ENCODE assay signal across 8 cellular contexts in the genomic region with DNA sequence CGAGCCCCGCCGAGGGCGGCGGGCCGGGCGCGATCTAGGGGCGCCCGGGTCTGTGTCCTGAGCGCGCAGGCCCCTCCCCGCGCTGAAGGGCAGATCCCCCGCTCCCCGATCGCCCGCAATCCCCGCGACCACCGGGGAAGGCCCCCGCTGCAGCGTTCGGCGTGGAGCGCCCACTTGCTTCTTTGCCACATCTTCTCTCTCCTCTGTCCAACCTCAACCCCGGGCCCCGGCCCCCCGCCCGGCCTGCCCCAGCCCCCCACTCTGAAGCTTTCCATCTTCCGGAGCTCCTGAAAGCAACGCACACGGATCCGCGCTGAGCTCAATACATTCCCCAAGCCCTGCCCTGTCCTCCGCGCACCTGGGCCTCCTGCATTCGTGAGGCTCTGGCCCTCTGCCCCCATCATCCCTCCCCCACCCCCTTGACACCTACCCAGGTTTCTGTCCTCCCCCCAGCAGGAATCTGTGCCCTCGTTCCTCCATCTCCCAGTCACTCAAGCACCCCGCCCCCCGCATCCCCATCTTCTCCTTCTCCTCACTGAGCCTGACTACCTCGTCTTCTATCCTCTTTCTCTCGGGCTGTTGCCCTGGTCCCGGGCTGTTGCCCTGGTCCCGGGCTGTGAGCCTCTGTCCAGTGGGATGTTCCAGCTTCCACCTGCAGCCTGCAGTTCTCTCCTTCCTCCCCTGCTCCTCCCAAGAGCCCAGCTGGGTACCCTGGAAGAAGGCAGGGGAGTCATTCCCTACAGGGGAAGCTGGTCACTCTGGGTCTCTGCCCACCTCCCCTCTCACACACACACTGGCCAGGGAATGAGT. TPM values are rescaled to one million over a fixed set of nuclear protein-coding genes. Genes with fewer than 3 reads are reported as not detected.
A peak's percentile ranks its signal among the peaks of the same experiment; 100 is the strongest.
DNase-seq lines count a peak whose midpoint lies in the region; ATAC-seq and TF ChIP-seq lines count a peak whose summit lies in the region.

No MANE protein-coding gene starts in this region.

- intact Hi-C loops in naive thymus-derived CD4-positive, alpha-beta T cell (cut with micrococcal nuclease), result loop anchor here in 1 of 2 donors (5.0 kb wide), 1 partner anchor 40 kb away; no protein-coding TSS in a partner anchor

- H3K9me3 ChIP-seq in AG04450 (ENCODE audit: control insufficient read depth, insufficient read depth, low read length), result no peaks in the 10 kb centered on the region
- H3K9me3 ChIP-seq in HUES6 (ENCODE audit: control insufficient read depth, insufficient read depth, low read depth, low read length), result no peaks in the 10 kb centered on the region
- no peaks in the 10 kb centered on the region for H3K9me3 ChIP-seq in naive thymus-derived CD4-positive, alpha-beta T cell (ENCODE audit: control insufficient read depth in 2 of 3, low read length in 3 of 3)

- ATAC-seq in central memory CD8-positive, alpha-beta T cell (replicated peaks; ENCODE audit: extremely low read depth, poor library complexity, severe bottlenecking), result no peak
- ATAC-seq in naive thymus-derived CD4-positive, alpha-beta T cell, result no peak
- no peak for ATAC-seq in HG03354 (IDR thresholded peaks at IDR 0.05; ENCODE audit: poor library complexity, severe bottlenecking, unreplicated experiment)

- H3K4me1 Mint-ChIP-seq in central memory CD8-positive, alpha-beta T cell, result peaks cover 19% of the 10 kb centered on the region
- peaks cover 7 to 15% (median 13%) of the 10 kb centered on the region in 7 donors for H3K4me1 Mint-ChIP-seq in naive thymus-derived CD4-positive, alpha-beta T cell

- TF ChIP-seq CTCF in AG04450 (IDR thresholded peaks at IDR 0.05; ENCODE audit: low read depth, low read length), result no peak

- no peaks in the 10 kb centered on the region for H3K36me3 ChIP-seq in HUES6 (ENCODE audit: control insufficient read depth, insufficient read depth, low read length)
- H3K36me3 ChIP-seq in naive thymus-derived CD4-positive, alpha-beta T cell (ENCODE audit: control insufficient read depth in 2 of 3, insufficient read depth in 3 of 3, low read length in 3 of 3), result no peaks in the 10 kb centered on the region

- no peaks in the 10 kb centered on the region for H3K9me3 Mint-ChIP-seq in central memory CD8-positive, alpha-beta T cell
- no peaks in the 10 kb centered on the region for H3K9me3 Mint-ChIP-seq in naive thymus-derived CD4-positive, alpha-beta T cell

- H3K36me3 Mint-ChIP-seq in central memory CD8-positive, alpha-beta T cell (ENCODE audit: insufficient read depth), result peaks cover 2% of the 10 kb centered on the region
- H3K36me3 Mint-ChIP-seq in naive thymus-derived CD4-positive, alpha-beta T cell, result no peaks in the 10 kb centered on the region

- POLR2A ChIA-PET in AG04450 (lab: Yijun Ruan, JAX), result interaction anchor here (1.0 to 1.9 kb wide), 2 partner anchors 11 to 56 kb away, joined by 3 to 8 read pairs; partner anchors contain the start of gene GMPPA
- POLR2A ChIA-PET in naive thymus-derived CD4-positive, alpha-beta T cell (lab: Charles Lee), result no interaction called here

- H3K27me3 ChIP-seq in AG04450 (ENCODE audit: control insufficient read depth, insufficient read depth, low read length) (no peaks in the 10 kb centered on the region), HUES6 (ENCODE audit: control insufficient read depth, insufficient read depth, low read length) (peaks cover 48% of the 10 kb centered on the region)
- H3K27me3 ChIP-seq in naive thymus-derived CD4-positive, alpha-beta T cell (ENCODE audit: control insufficient read depth in 2 of 2, insufficient read depth in 2 of 2, low read length in 2 of 2), result peaks cover 0 to 2% of the 10 kb centered on the region in 2 donors

- H3K4me3 ChIP-seq in AG04450 (ENCODE audit: low read depth, low read length) (peak overlapping the region; percentile 65), HUES6 (ENCODE audit: low read depth, low read length) (peak overlapping the region; percentile 54)
- no peak overlapping the region for H3K4me3 ChIP-seq in naive thymus-derived CD4-positive, alpha-beta T cell (ENCODE audit: low read length)

- H3K27ac Mint-ChIP-seq in central memory CD8-positive, alpha-beta T cell (ENCODE audit: low read depth), result no peak overlapping the region
- H3K27ac Mint-ChIP-seq in naive thymus-derived CD4-positive, alpha-beta T cell, result peak overlapping the region in 3 of 9 donors; percentile 14 to 84 (median 53)

- H3K4me1 ChIP-seq in HUES6 (ENCODE audit: control insufficient read depth, insufficient read depth, low read length), result peaks cover 17% of the 10 kb centered on the region
- H3K4me1 ChIP-seq in naive thymus-derived CD4-positive, alpha-beta T cell (ENCODE audit: control insufficient read depth in 2 of 2, insufficient read depth in 2 of 2, low read length in 2 of 2), result peaks cover 2 to 9% of the 10 kb centered on the region in 2 donors

- DNase-seq in AG04450 (ENCODE audit: low read depth, low spot score) (no peak), mucosa of gallbladder (ENCODE audit: low spot score) (no peak)
- no peak for DNase-seq in central memory CD8-positive, alpha-beta T cell (ENCODE audit: low spot score in 2 of 2)
- DNase-seq in naive thymus-derived CD4-positive, alpha-beta T cell, result no peak
- DNase-seq in stimulated activated CD4-positive, alpha-beta T cell treated with anti-CD3 and anti-CD28 coated beads, Interleukin-2, amount 100 ng/mL, for 24 hours, result no peak
- no peak for DNase-seq in activated CD8-positive, alpha-beta memory T cell treated with anti-CD3 and anti-CD28 coated beads for 24 hours

- H3K4me3 Mint-ChIP-seq in central memory CD8-positive, alpha-beta T cell, result peak overlapping the region; percentile 82
- peak overlapping the region; percentile 65 to 92 (median 82) for H3K4me3 Mint-ChIP-seq in naive thymus-derived CD4-positive, alpha-beta T cell

- no peak overlapping the region for H3K9ac ChIP-seq in HUES6 (ENCODE audit: low read length)

- CTCF ChIA-PET in AG04450 (lab: Charles Lee), result interaction anchor here (1.0 to 3.9 kb wide), 2 partner anchors 9 to 16 kb away, joined by 4 to 18 read pairs; no protein-coding TSS in a partner anchor
- CTCF ChIA-PET in naive thymus-derived CD4-positive, alpha-beta T cell (lab: Charles Lee), result interaction anchor here (0.6 to 1.5 kb wide), 2 partner anchors 15 to 19 kb away, joined by 3 to 4 read pairs; no protein-coding TSS in a partner anchor

- H3K27me3 Mint-ChIP-seq in central memory CD8-positive, alpha-beta T cell, result peaks cover 53% of the 10 kb centered on the region
- peaks cover 0 to 59% (median 0%) of the 10 kb centered on the region in 5 donors for H3K27me3 Mint-ChIP-seq in naive thymus-derived CD4-positive, alpha-beta T cell

- H3K27ac ChIP-seq in AG04450 (ENCODE audit: low read depth, low read length), result no peak overlapping the region
- H3K27ac ChIP-seq in HUES6 (ENCODE audit: low read depth, low read length), result no peak overlapping the region
- H3K27ac ChIP-seq in naive thymus-derived CD4-positive, alpha-beta T cell (ENCODE audit: low read depth, low read length), result peak overlapping the region; percentile 14

RNA-seq across cellular contexts. Expression of gene SPEG, which starts 7.8 kb away (rescaled TPM):
- polyA plus RNA-seq in AG04450 (2011; rRNA removed), result 28.0 and 32.8 TPM in 2 replicates
- 24.5 and 38.3 TPM in 2 replicates for polyA minus RNA-seq in AG04450 (2011; rRNA and poly(A)+ RNA removed)
- 10 to 100 TPM in 4 of 5 experiments, under 1 TPM in 1; 0.41 to 23.2 (median 15.0) TPM for total RNA-seq in naive thymus-derived CD4-positive, alpha-beta T cell
- polyA plus RNA-seq in naive thymus-derived CD4-positive, alpha-beta T cell, result under 1 TPM; 0.26 to 0.76 TPM
- total RNA-seq in mucosa of gallbladder, result 80.5 TPM

RNA-seq across cellular contexts. Expression of gene DES, which starts 24.2 kb away (rescaled TPM):
- polyA plus RNA-seq in AG04450 (2011; rRNA removed), result 19.8 and 24.9 TPM in 2 replicates
- 40.7 and 49.5 TPM in 2 replicates for polyA minus RNA-seq in AG04450 (2011; rRNA and poly(A)+ RNA removed)
- 1 to 10 TPM in 1 of 5 experiments, not detected in 4; 1.5 TPM for total RNA-seq in naive thymus-derived CD4-positive, alpha-beta T cell
- not detected for polyA plus RNA-seq in naive thymus-derived CD4-positive, alpha-beta T cell
- 3,602 TPM for total RNA-seq in mucosa of gallbladder

RNA-seq across cellular contexts. Expression of gene DNPEP, which starts 54.7 kb away (rescaled TPM):
- polyA plus RNA-seq in AG04450 (2011; rRNA removed), result 41.5 and 71.2 TPM in 2 replicates
- polyA minus RNA-seq in AG04450 (2011; rRNA and poly(A)+ RNA removed), result 48.2 and 81.9 TPM in 2 replicates
- total RNA-seq in naive thymus-derived CD4-positive, alpha-beta T cell, result 100 to 1,000 TPM in 1 of 5 experiments, 10 to 100 TPM in 4; 72.3 to 115 (median 73.9) TPM
- 10 to 100 TPM; 57.5 to 61.2 TPM for polyA plus RNA-seq in naive thymus-derived CD4-positive, alpha-beta T cell
- 58.5 TPM for total RNA-seq in mucosa of gallbladder

RNA-seq across cellular contexts. Expression of gene GMPPA, which starts 56.3 kb away (rescaled TPM):
- polyA plus RNA-seq in AG04450 (2011; rRNA removed), result 90.1 and 97.7 TPM in 2 replicates
- polyA minus RNA-seq in AG04450 (2011; rRNA and poly(A)+ RNA removed), result 90.6 and 98.6 TPM in 2 replicates
- 10 to 100 TPM; 22.4 to 58.3 (median 37.2) TPM for total RNA-seq in naive thymus-derived CD4-positive, alpha-beta T cell
- 10 to 100 TPM; 11.8 to 23.8 TPM for polyA plus RNA-seq in naive thymus-derived CD4-positive, alpha-beta T cell
- total RNA-seq in mucosa of gallbladder, result 49.2 TPM

Comparison
In these comparisons a context has a peak if more than half of its experiments do, and no peak if none do; other contexts are left out.
1. RNA of gene DES, which starts 24.2 kb away (total RNA-seq): 3,602 TPM in mucosa of gallbladder (single experiment); 1.5 TPM in naive thymus-derived CD4-positive, alpha-beta T cell; every median in the first group is over 1,000 times any median in the second.